In genomic region chr18:79210002-79210910, GRCh38 we compare ENCODE assay signal across 19 cellular contexts.
"Had no signal": no experiment of that assay in that cellular context is flagged by ENCODE, and none has a peak within 500 bp of the region (broad histone marks: within the 10 kb centered on the region; RNA-seq: fewer than 3 reads in every experiment).

No MANE protein-coding gene starts in this region.

- H3K36me3 ChIP-seq: neural progenitor cell, pancreas, uterus had no signal

- H3K4me1 ChIP-seq: neural progenitor cell, pancreas, sigmoid colon, spleen, thyroid gland, uterus had no signal

- H3K9ac ChIP-seq: neural progenitor cell had no signal

- H3K9me3 Mint-ChIP-seq: activated T-helper 2 cell treated with anti-CD3 and anti-CD28 coated beads, Interferon-gamma antibody, Interleukin-2, Interleukin-4, amounts not matched to agents 10 μg/mL and 5 μg/mL and 100 μg/mL, durations not matched to agents 14 hours and 24 hours and 36 hours; immature natural killer cell; neural progenitor cell had no signal

- ATAC-seq: pancreas had no signal

- H3K27ac ChIP-seq: adrenal gland, coronary artery, neural progenitor cell, pancreas, sigmoid colon, spleen, thyroid gland, uterus, VCaP had no signal

- DNase-seq: activated CD4-positive, alpha-beta T cell treated with anti-CD3 and anti-CD28 coated beads, Interleukin-2, amount 50 U/mL, for 48 hours; activated naive CD4-positive, alpha-beta T cell treated with anti-CD3 and anti-CD28 coated beads, Interleukin-2, amount 50 U/mL, for 16 hours; adrenal gland; caudate nucleus; effector CD8-positive, alpha-beta T cell; foreskin melanocyte; head of caudate nucleus; immature natural killer cell; left cardiac atrium; midbrain; pancreas; sigmoid colon; spleen; thyroid gland; uterus had no signal

- H3K27ac Mint-ChIP-seq: activated T-helper 2 cell treated with anti-CD3 and anti-CD28 coated beads, Interferon-gamma antibody, Interleukin-2, Interleukin-4, amounts not matched to agents 10 μg/mL and 5 μg/mL and 100 μg/mL, durations not matched to agents 14 hours and 24 hours and 36 hours; immature natural killer cell; neural progenitor cell had no signal

- FAIRE-seq: pancreas had no signal

- H3K4me3 Mint-ChIP-seq: immature natural killer cell, neural progenitor cell had no signal

- H3K27me3 ChIP-seq: adrenal gland, neural progenitor cell, pancreas, sigmoid colon, spleen, thyroid gland, uterus had no signal

- H3K9me3 ChIP-seq: pancreas, sigmoid colon, spleen, thyroid gland, uterus had no signal

- H3K4me3 ChIP-seq: adrenal gland, coronary artery, neural progenitor cell, pancreas, sigmoid colon, spleen, thyroid gland, uterus had no signal
